In the genomic region with DNA sequence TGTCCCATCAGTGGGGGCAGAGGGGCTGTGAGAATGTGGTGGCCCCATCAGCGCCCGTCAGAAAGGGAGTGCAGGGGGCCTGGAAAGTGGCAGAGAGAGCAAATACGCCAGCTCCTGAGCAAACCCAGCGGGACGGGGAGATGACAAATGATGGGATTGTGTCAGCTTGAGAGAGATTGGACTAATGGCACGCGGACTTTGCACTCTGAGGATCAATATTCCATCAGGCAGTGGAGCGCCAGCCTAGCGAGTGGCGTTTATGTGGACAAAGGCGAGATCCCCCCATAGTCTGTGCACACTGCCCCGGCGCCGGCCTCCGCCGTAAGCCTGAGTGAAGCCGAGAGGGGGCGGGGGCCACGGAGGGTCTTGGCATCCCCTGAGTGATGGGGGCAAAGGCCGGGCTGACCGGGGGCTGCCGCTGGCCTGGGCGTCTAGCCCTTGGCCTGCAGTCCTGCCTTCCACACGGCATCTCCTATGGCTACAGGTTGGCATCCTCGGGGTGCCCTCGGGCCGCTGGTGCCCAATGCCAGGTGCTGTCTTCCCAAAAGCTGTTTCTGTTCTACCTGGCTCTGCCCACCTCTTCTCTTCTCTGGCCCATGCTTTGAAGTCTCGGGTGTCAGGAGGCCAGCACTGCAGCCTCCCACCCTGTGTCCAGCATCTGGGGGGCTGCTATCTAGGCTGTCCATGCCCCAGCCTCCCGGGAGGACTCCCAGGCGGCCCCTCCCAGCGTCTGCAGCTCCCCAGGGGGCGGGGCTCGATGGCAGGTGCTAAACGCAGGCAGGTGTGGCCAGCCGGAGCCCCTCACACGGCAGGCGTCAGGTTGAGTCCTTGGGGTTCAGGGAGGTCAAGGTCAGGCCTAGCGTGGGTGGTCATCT, we compare ENCODE assay signal across 28 cellular contexts. TPM values are rescaled to one million over a fixed set of nuclear protein-coding genes. Genes with fewer than 3 reads are reported as not detected.
"Had no signal": no experiment of that assay in that cellular context is flagged by ENCODE, and none has a peak within 500 bp of the region (broad histone marks: within the 10 kb centered on the region; RNA-seq: fewer than 3 reads in every experiment).

No MANE protein-coding gene starts in this region.

- H3K9me3 Mint-ChIP-seq: activated naive CD4-positive, alpha-beta T cell treated with anti-CD3 and anti-CD28 coated beads for 36 hours; activated naive CD8-positive, alpha-beta T cell treated with anti-CD3 and anti-CD28 coated beads, Interleukin-2, amount 10 ng/mL, durations not matched to agents 7 days and 5 days; activated T-cell treated with anti-CD3 and anti-CD28 coated beads, Interleukin-2, amount 50 U/mL, for 72 hours; memory B cell; nephron; stimulated activated naive CD8-positive, alpha-beta T cell treated with anti-CD3 and anti-CD28 coated beads, Interleukin-15, Interleukin-2, amounts not matched to agents 100 ng/mL and 50 ng/mL, for 24 hours; T-helper 1 cell treated with Interleukin-12 subunit alpha and Interleukin-12 subunit beta and Interleukin-4 antibody, amounts not matched to agents 30 μg/mL and 1 μg/mL, for 36 hours; WTC11 had no signal

- H3K4me3 Mint-ChIP-seq: activated CD4-positive, alpha-beta T cell treated with anti-CD3 and anti-CD28 coated beads for 36 hours; activated naive CD4-positive, alpha-beta T cell treated with anti-CD3 and anti-CD28 coated beads for 36 hours; activated naive CD8-positive, alpha-beta T cell treated with anti-CD3 and anti-CD28 coated beads, Interleukin-2, amount 10 ng/mL, durations not matched to agents 7 days and 5 days; activated T-cell treated with anti-CD3 and anti-CD28 coated beads, Interleukin-2, amount 50 U/mL, for 72 hours; memory B cell; nephron; stimulated activated naive CD8-positive, alpha-beta T cell treated with anti-CD3 and anti-CD28 coated beads, Interleukin-15, Interleukin-2, amounts not matched to agents 100 ng/mL and 50 ng/mL, for 24 hours; T-helper 1 cell treated with Interleukin-12 subunit alpha and Interleukin-12 subunit beta and Interleukin-4 antibody, amounts not matched to agents 30 μg/mL and 1 μg/mL, for 36 hours; WTC11 had no signal

- H3K9me3 ChIP-seq: transverse colon, uterus had no signal

- ATAC-seq: activated CD4-positive, alpha-beta T cell treated with anti-CD3 and anti-CD28 coated beads for 36 hours; activated T-cell treated with anti-CD3 and anti-CD28 coated beads, Interleukin-2, amount 50 U/mL, for 72 hours; foreskin keratinocyte; WTC11 had no signal

- H3K4me1 Mint-ChIP-seq: activated CD4-positive, alpha-beta T cell treated with anti-CD3 and anti-CD28 coated beads for 36 hours; activated naive CD8-positive, alpha-beta T cell treated with anti-CD3 and anti-CD28 coated beads, Interleukin-2, amount 10 ng/mL, durations not matched to agents 7 days and 5 days; memory B cell; WTC11 had no signal

- H3K27me3 ChIP-seq: cardiac muscle cell, foreskin keratinocyte, transverse colon, uterus had no signal

- H3K36me3 Mint-ChIP-seq: activated naive CD8-positive, alpha-beta T cell treated with anti-CD3 and anti-CD28 coated beads, Interleukin-2, amount 10 ng/mL, durations not matched to agents 7 days and 5 days; memory B cell; WTC11 had no signal

- H3K27ac ChIP-seq: foreskin keratinocyte, transverse colon, uterus had no signal

- H3K4me3 ChIP-seq: cardiac muscle cell, transverse colon, uterus had no signal

- H3K27me3 Mint-ChIP-seq: activated CD4-positive, alpha-beta T cell treated with anti-CD3 and anti-CD28 coated beads for 36 hours; activated naive CD8-positive, alpha-beta T cell treated with anti-CD3 and anti-CD28 coated beads, Interleukin-2, amount 10 ng/mL, durations not matched to agents 7 days and 5 days; memory B cell; stimulated activated naive CD8-positive, alpha-beta T cell treated with anti-CD3 and anti-CD28 coated beads, Interleukin-15, Interleukin-2, amounts not matched to agents 100 ng/mL and 50 ng/mL, for 24 hours had no signal

- DNase-seq: activated CD4-positive, alpha-beta T cell treated with anti-CD3 and anti-CD28 coated beads for 36 hours; activated CD4-positive, alpha-beta T cell treated with anti-CD3 and anti-CD28 coated beads, Interleukin-2, amount 50 U/mL, for 4 hours; activated CD8-positive, alpha-beta memory T cell treated with anti-CD3 and anti-CD28 coated beads, Interleukin-2, amount 50 U/mL, for 48 hours; activated effector memory CD4-positive, alpha-beta T cell treated with Interleukin-2 at 50 U/mL for 16 hours; activated naive CD4-positive, alpha-beta T cell treated with anti-CD3 and anti-CD28 coated beads for 36 hours; activated naive CD8-positive, alpha-beta T cell treated with anti-CD3 and anti-CD28 coated beads, Interleukin-2, amount 10 ng/mL, durations not matched to agents 7 days and 5 days; activated T-cell treated with anti-CD3 and anti-CD28 coated beads, Interleukin-2, amount 50 U/mL, for 72 hours; amniotic stem cell; dermis blood vessel endothelial cell; effector CD8-positive, alpha-beta T cell; foreskin keratinocyte; hippocampal formation; kidney glomerular epithelial cell; occipital lobe; posterior cingulate gyrus; stimulated activated CD4-positive, alpha-beta T cell treated with anti-CD3 and anti-CD28 coated beads, Interleukin-1b, Interleukin-23, amount 100 ng/mL, for 48 hours; substantia nigra; T1000; transverse colon; uterus had no signal

- H3K27ac Mint-ChIP-seq: activated CD4-positive, alpha-beta T cell treated with anti-CD3 and anti-CD28 coated beads for 36 hours; activated naive CD4-positive, alpha-beta T cell treated with anti-CD3 and anti-CD28 coated beads for 36 hours; activated naive CD8-positive, alpha-beta T cell treated with anti-CD3 and anti-CD28 coated beads, Interleukin-2, amount 10 ng/mL, durations not matched to agents 7 days and 5 days; activated T-cell treated with anti-CD3 and anti-CD28 coated beads, Interleukin-2, amount 50 U/mL, for 72 hours; memory B cell; nephron; stimulated activated naive CD8-positive, alpha-beta T cell treated with anti-CD3 and anti-CD28 coated beads, Interleukin-15, Interleukin-2, amounts not matched to agents 100 ng/mL and 50 ng/mL, for 24 hours; T-helper 1 cell treated with Interleukin-12 subunit alpha and Interleukin-12 subunit beta and Interleukin-4 antibody, amounts not matched to agents 30 μg/mL and 1 μg/mL, for 36 hours; WTC11 had no signal

- H3K36me3 ChIP-seq: cardiac muscle cell, transverse colon, uterus had no signal

- H3K4me1 ChIP-seq: foreskin keratinocyte, transverse colon, uterus had no signal

RNA-seq across cellular contexts. Expression of gene PRDM16, which starts 46.5 kb away (rescaled TPM):
- total RNA-seq: activated CD8-positive, alpha-beta memory T cell treated with anti-CD3 and anti-CD28 coated beads for 36 hours; activated naive CD8-positive, alpha-beta T cell treated with anti-CD3 and anti-CD28 coated beads, Interleukin-2, amount 10 ng/mL, durations not matched to agents 7 days and 5 days; dermis blood vessel endothelial cell; myocyte had no signal
